ENCODE assay signal across 1 cellular context in genomic region chr2:48305569-48305968, GRCh38.
TF ChIP-seq lines count a peak whose summit lies in the region.

No MANE protein-coding gene starts in this region.

TF ChIP-seq in HepG2, 621 proteins besides CTCF, POLR2A, EP300 and RAD21 (continues in another document):
- TF ChIP-seq POGZ (CRISPR knock-in tag; IDR thresholded peaks at IDR 0.05): 0 out of 2 replicates have a peak, but pooled peaks have one; percentile 20
- TF ChIP-seq SOX5 (CRISPR knock-in tag; IDR thresholded peaks at IDR 0.05; ENCODE audit: borderline replicate concordance): peak; percentile 42; the same call in 1 of the 2 replicates
- TF ChIP-seq ZNF652 (CRISPR knock-in tag; IDR thresholded peaks at IDR 0.05; ENCODE audit: borderline replicate concordance, low read depth): 0 out of 2 replicates have a peak, but pooled peaks have one; percentile 9
- no peak for TF ChIP-seq EHMT2 (IDR thresholded peaks at IDR 0.05; ENCODE audit: borderline replicate concordance, low read depth, low read length)
- no peak for TF ChIP-seq RBAK (CRISPR knock-in tag; IDR thresholded peaks at IDR 0.05)
- TF ChIP-seq ZKSCAN1 (IDR thresholded peaks at IDR 0.05; ENCODE audit: low read length): no peak
- TF ChIP-seq ATRX (CRISPR knock-in tag; IDR thresholded peaks at IDR 0.05; ENCODE audit: borderline replicate concordance): no peak
- TF ChIP-seq HOXA7 (CRISPR knock-in tag; IDR thresholded peaks at IDR 0.05): no peak
- no peak for TF ChIP-seq ZNF275 (CRISPR knock-in tag; IDR thresholded peaks at IDR 0.05; ENCODE audit: borderline replicate concordance)
- no peak for TF ChIP-seq ZBTB38 (CRISPR knock-in tag; IDR thresholded peaks at IDR 0.05)
- TF ChIP-seq PHF21A (CRISPR knock-in tag; IDR thresholded peaks at IDR 0.05): no peak
- TF ChIP-seq SNAPC2 (CRISPR knock-in tag; IDR thresholded peaks at IDR 0.05): no peak
- TF ChIP-seq ZNF691 (CRISPR knock-in tag; IDR thresholded peaks at IDR 0.05; ENCODE audit: borderline replicate concordance, low read depth): no peak
- no peak for TF ChIP-seq PAWR (CRISPR knock-in tag; IDR thresholded peaks at IDR 0.05; ENCODE audit: borderline replicate concordance)
- TF ChIP-seq SYNCRIP (IDR thresholded peaks at IDR 0.05; ENCODE audit: insufficient read depth, low read depth, low read length): no peak
- TF ChIP-seq ZNF781 (CRISPR knock-in tag; IDR thresholded peaks at IDR 0.05; ENCODE audit: borderline replicate concordance, not compliant biosample characterization): no peak
- TF ChIP-seq JUN (CRISPR knock-in tag; IDR thresholded peaks at IDR 0.05): no peak
- no peak for TF ChIP-seq ZBTB21 (CRISPR knock-in tag; IDR thresholded peaks at IDR 0.05)
- TF ChIP-seq POLR2G (IDR thresholded peaks at IDR 0.05; ENCODE audit: low read depth, low read length): no peak
- TF ChIP-seq ZBTB33 (CRISPR knock-in tag; IDR thresholded peaks at IDR 0.05): no peak
- TF ChIP-seq ZNF432 (CRISPR knock-in tag; IDR thresholded peaks at IDR 0.05; ENCODE audit: borderline replicate concordance): no peak
- TF ChIP-seq DRAP1 (CRISPR knock-in tag; IDR thresholded peaks at IDR 0.05): no peak
- TF ChIP-seq RBM39 (IDR thresholded peaks at IDR 0.05; ENCODE audit: low read depth, low read length, poor library complexity, severe bottlenecking): no peak
- no peak for TF ChIP-seq ZNF841 (CRISPR knock-in tag; IDR thresholded peaks at IDR 0.05; ENCODE audit: borderline replicate concordance)
- no peak for TF ChIP-seq GPBP1L1 (CRISPR knock-in tag; IDR thresholded peaks at IDR 0.05)
- no peak for TF ChIP-seq ZNF30 (CRISPR knock-in tag; IDR thresholded peaks at IDR 0.05)
- 0 out of 2 replicates have a peak, but pooled peaks have one; percentile 33 for TF ChIP-seq RARA (CRISPR knock-in tag; IDR thresholded peaks at IDR 0.05)
- TF ChIP-seq HCFC1 (IDR thresholded peaks at IDR 0.05; ENCODE audit: low read depth, low read length): no peak
- peak; percentile 34 for TF ChIP-seq SAP130 (CRISPR knock-in tag; IDR thresholded peaks at IDR 0.05; ENCODE audit: low read depth)
- TF ChIP-seq ZNF687 (CRISPR knock-in tag; IDR thresholded peaks at IDR 0.05): no peak
- no peak for TF ChIP-seq ZNF644 (CRISPR knock-in tag; IDR thresholded peaks at IDR 0.05; ENCODE audit: low read depth)
- no peak for TF ChIP-seq ZNF337 (CRISPR knock-in tag; IDR thresholded peaks at IDR 0.05; ENCODE audit: borderline replicate concordance, low read depth)
- TF ChIP-seq ZNF234 (CRISPR knock-in tag; conservative IDR thresholded peaks at IDR 0.05): no peak
- peak; percentile 29 for TF ChIP-seq ZEB1 (IDR thresholded peaks at IDR 0.05; ENCODE audit: insufficient replicate concordance, low read depth)
- TF ChIP-seq MTA1 (CRISPR knock-in tag; IDR thresholded peaks at IDR 0.05; ENCODE audit: borderline replicate concordance): no peak
- TF ChIP-seq MXI1 (IDR thresholded peaks at IDR 0.05; ENCODE audit: borderline replicate concordance, low read depth, low read length): no peak
- no peak for TF ChIP-seq GTF2F1 (IDR thresholded peaks at IDR 0.05; ENCODE audit: low read length)
- TF ChIP-seq TMF1 (CRISPR knock-in tag; IDR thresholded peaks at IDR 0.05; ENCODE audit: low read depth): no peak
- TF ChIP-seq REXO4 (CRISPR knock-in tag; IDR thresholded peaks at IDR 0.05; ENCODE audit: borderline replicate concordance): no peak
- no peak for TF ChIP-seq ATF3 (CRISPR knock-in tag; IDR thresholded peaks at IDR 0.05)
- no peak for TF ChIP-seq TOPORS (CRISPR knock-in tag; IDR thresholded peaks at IDR 0.05)
- no peak for TF ChIP-seq FIP1L1 (IDR thresholded peaks at IDR 0.05; ENCODE audit: borderline replicate concordance, insufficient read depth, low read depth, low read length)
- TF ChIP-seq MYC (CRISPR knock-in tag; IDR thresholded peaks at IDR 0.05; ENCODE audit: borderline replicate concordance): no peak
- 0 out of 2 replicates have a peak, but pooled peaks have one; percentile 16 for TF ChIP-seq THAP11 (CRISPR knock-in tag; IDR thresholded peaks at IDR 0.05)
- no peak for TF ChIP-seq LCORL (IDR thresholded peaks at IDR 0.05)
- no peak for TF ChIP-seq LCORL (CRISPR knock-in tag; IDR thresholded peaks at IDR 0.05)
- TF ChIP-seq THAP7 (CRISPR knock-in tag; IDR thresholded peaks at IDR 0.05): no peak
- TF ChIP-seq U2AF2 (IDR thresholded peaks at IDR 0.05; ENCODE audit: low read depth, low read length): no peak
- no peak for TF ChIP-seq GLI4 (CRISPR knock-in tag; IDR thresholded peaks at IDR 0.05; ENCODE audit: borderline replicate concordance)
- TF ChIP-seq ZKSCAN8 (CRISPR knock-in tag; IDR thresholded peaks at IDR 0.05; ENCODE audit: borderline replicate concordance): peak; percentile 38; the same call in 1 of the 2 replicates
- TF ChIP-seq ZNF761 (CRISPR knock-in tag; conservative IDR thresholded peaks at IDR 0.05): no peak
- TF ChIP-seq ATF6 (CRISPR knock-in tag; conservative IDR thresholded peaks at IDR 0.05): no peak
- no peak for TF ChIP-seq GFI1 (CRISPR knock-in tag; IDR thresholded peaks at IDR 0.05; ENCODE audit: borderline replicate concordance)
- TF ChIP-seq ZBTB20 (CRISPR knock-in tag; IDR thresholded peaks at IDR 0.05; ENCODE audit: borderline replicate concordance, low read depth): no peak
- TF ChIP-seq ZSCAN31 (CRISPR knock-in tag; IDR thresholded peaks at IDR 0.05; ENCODE audit: low read depth): no peak
- TF ChIP-seq KDM2A (CRISPR knock-in tag; IDR thresholded peaks at IDR 0.05; ENCODE audit: borderline replicate concordance, low read depth): no peak
- TF ChIP-seq FOXP1 (IDR thresholded peaks at IDR 0.05): 0 out of 2 replicates have a peak, but pooled peaks have one; percentile 25
- TF ChIP-seq FOXP1 (CRISPR knock-in tag; IDR thresholded peaks at IDR 0.05): peak; percentile 76
- no peak for TF ChIP-seq ATF7-NPFF (CRISPR knock-in tag; IDR thresholded peaks at IDR 0.05; ENCODE audit: low read depth)
- TF ChIP-seq ZNF276 (CRISPR knock-in tag; IDR thresholded peaks at IDR 0.05; ENCODE audit: low read depth): no peak
- TF ChIP-seq RFX5 (IDR thresholded peaks at IDR 0.05; ENCODE audit: low read depth, low read length): no peak
- no peak for TF ChIP-seq ZNF549 (CRISPR knock-in tag; IDR thresholded peaks at IDR 0.05)
- no peak for TF ChIP-seq STAT5B (CRISPR knock-in tag; IDR thresholded peaks at IDR 0.05)
